Comparison of ENCODE assay signal across 8 cellular contexts in the genomic region with DNA sequence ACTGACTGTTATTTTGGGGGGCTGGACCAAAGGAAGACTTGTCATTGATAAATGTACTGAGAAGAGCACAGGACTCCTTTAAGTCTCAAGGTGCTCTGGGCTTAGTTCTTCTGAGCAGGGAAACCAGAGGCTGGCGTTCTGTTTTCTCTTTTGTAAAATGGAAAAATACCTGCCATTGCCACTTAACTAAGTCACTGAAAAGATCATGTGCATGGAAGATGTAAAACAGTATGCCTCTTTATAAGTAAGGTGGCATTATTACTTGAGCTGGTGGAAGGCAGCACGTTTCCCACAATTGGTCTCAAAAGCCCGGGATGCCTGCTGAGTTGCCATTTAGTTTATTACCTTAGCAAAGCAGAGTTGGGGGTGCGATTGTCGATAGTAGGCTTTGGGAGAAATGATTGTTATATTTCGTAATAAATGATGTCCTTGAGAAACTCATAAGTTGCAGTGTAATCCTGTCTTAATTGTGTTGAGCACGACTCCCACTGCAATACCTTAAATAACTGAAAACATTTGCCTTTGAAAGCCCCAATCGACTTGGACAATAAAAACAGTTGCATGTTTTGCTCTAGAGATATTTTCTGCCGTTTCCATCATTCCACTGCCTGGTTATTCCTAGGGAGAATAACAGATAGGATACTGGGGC. TPM values are rescaled to one million over a fixed set of nuclear protein-coding genes. Genes with fewer than 3 reads are reported as not detected.
DNase-seq lines count a peak whose midpoint lies in the region; ATAC-seq and TF ChIP-seq lines count a peak whose summit lies in the region.

No MANE protein-coding gene starts in this region.

- peak overlapping the region; percentile 79 for H3K4me3 Mint-ChIP-seq in progenitor cell of endocrine pancreas (ENCODE audit: low read depth)

- no peaks in the 10 kb centered on the region for H3K27me3 Mint-ChIP-seq in progenitor cell of endocrine pancreas

- H3K4me3 ChIP-seq in GM06990 (replicated peaks; ENCODE audit: low read depth, low read length) (peak overlapping the region; percentile 80), Panc1 (ENCODE audit: low read depth in 2 of 2, low read length in 2 of 2) (peak overlapping the region; percentile 69 to 88)

- CTCF ChIA-PET in Panc1 (lab: Charles Lee) = no interaction called here

- intact Hi-C loops in Panc1 (cut with micrococcal nuclease; ENCODE audit: unreplicated experiment) = loop anchor here (5.0 kb wide), 1 partner anchor 243 kb away; no protein-coding TSS in a partner anchor

- peak; percentile 26 for TF ChIP-seq POLR2A in erythroblast (IDR thresholded peaks at IDR 0.05; ENCODE audit: low read length)

- TF ChIP-seq CTCF in GM06990 (IDR thresholded peaks at IDR 0.05; ENCODE audit: insufficient read depth, low read length, poor library complexity, severe bottlenecking) (no peak), Panc1 (IDR thresholded peaks at IDR 0.05) (no peak), progenitor cell of endocrine pancreas (IDR thresholded peaks at IDR 0.05; ENCODE audit: unreplicated experiment) (no peak)

- H3K36me3 Mint-ChIP-seq in progenitor cell of endocrine pancreas (ENCODE audit: insufficient read depth) = peaks cover 5% of the 10 kb centered on the region

- DNase-seq in GM06990 (ENCODE audit: extremely low read depth, insufficient read length) = no peak
- no peak for DNase-seq in Panc1 (ENCODE audit: low read depth, low spot score)
- peak; percentile 32 to 63 for DNase-seq in erythroblast (lab: John Stamatoyannopoulos, UW)
- no peak for DNase-seq in progenitor cell of endocrine pancreas (ENCODE audit: low spot score, unreplicated experiment)
- DNase-seq in NCI-H1436 treated with DMSO at 0.1 percent for 48 hours (lab: John Stamatoyannopoulos, UW) = no peak
- DNase-seq in NCI-H146 (lab: John Stamatoyannopoulos, UW) = no peak

- peaks cover 18% of the 10 kb centered on the region for H3K4me1 ChIP-seq in Panc1 (ENCODE audit: control insufficient read depth, insufficient read depth, low read length)

- ATAC-seq in Panc1 = no peak
- ATAC-seq in HG02642 (IDR thresholded peaks at IDR 0.05; ENCODE audit: poor library complexity, unreplicated experiment) = no peak
- ATAC-seq in HG03520 (IDR thresholded peaks at IDR 0.05; ENCODE audit: unreplicated experiment) = no peak

- BruUV-seq in Panc1 (replicated peaks; lab: Mats Ljungman, UMichigan) = TSS peak; percentile 56

- peaks cover 31% of the 10 kb centered on the region for H3K4me1 Mint-ChIP-seq in progenitor cell of endocrine pancreas (ENCODE audit: low read depth)

- H3K36me3 ChIP-seq in GM06990 (ENCODE audit: control insufficient read depth, insufficient read depth, low read length) (no peaks in the 10 kb centered on the region), Panc1 (ENCODE audit: control insufficient read depth, insufficient read depth, low read length) (peaks cover 6% of the 10 kb centered on the region; the same call in 1 of the 2 replicates)

- no peaks in the 10 kb centered on the region for H3K9me3 ChIP-seq in Panc1 (ENCODE audit: control insufficient read depth, insufficient read depth, low read depth, low read length)

- in situ Hi-C loops in Panc1 (cut with HindIII; ENCODE audit: low pct_unique_long_range_greater_than_20kb, low sequenced_read_pairs) = no loop called here

- no peaks in the 10 kb centered on the region for H3K9me3 Mint-ChIP-seq in progenitor cell of endocrine pancreas (ENCODE audit: low read depth)

- peak overlapping the region; percentile 97 for H3K27ac Mint-ChIP-seq in progenitor cell of endocrine pancreas

- POLR2A ChIA-PET in Panc1 (lab: Charles Lee) = interaction anchor here (0.6 kb wide), 1 partner anchor 505 kb away, joined by 3 read pairs; no protein-coding TSS in a partner anchor

- peak overlapping the region; percentile 59 for H3K27ac ChIP-seq in Panc1 (ENCODE audit: low read length)

- H3K27me3 ChIP-seq in GM06990 (replicated peaks; ENCODE audit: control insufficient read depth, insufficient read depth, low read length) = no peaks in the 10 kb centered on the region
- no peaks in the 10 kb centered on the region for H3K27me3 ChIP-seq in Panc1 (ENCODE audit: control insufficient read depth, insufficient read depth, low read length)

RNA-seq across cellular contexts. Expression of a gene that starts 3.6 kb away (rescaled TPM):
- total RNA-seq in Panc1 (2021; ENCODE audit: unreplicated experiment) (6.0 TPM), progenitor cell of endocrine pancreas (60.9 and 65.6 TPM in 2 replicates)
- 5.1 TPM for polyA plus RNA-seq in Panc1 (2012; ENCODE audit: insufficient read length)

Comparison
In these comparisons a context has a peak if more than half of its experiments do, and no peak if none do; other contexts are left out.
1. DNase-seq: peak in erythroblast (2 of 2); none in GM06990 (single experiment), Panc1 (single experiment), progenitor cell of endocrine pancreas (single experiment), NCI-H1436 treated with DMSO at 0.1 percent for 48 hours (single experiment) and NCI-H146 (single experiment).